In the genomic region with DNA sequence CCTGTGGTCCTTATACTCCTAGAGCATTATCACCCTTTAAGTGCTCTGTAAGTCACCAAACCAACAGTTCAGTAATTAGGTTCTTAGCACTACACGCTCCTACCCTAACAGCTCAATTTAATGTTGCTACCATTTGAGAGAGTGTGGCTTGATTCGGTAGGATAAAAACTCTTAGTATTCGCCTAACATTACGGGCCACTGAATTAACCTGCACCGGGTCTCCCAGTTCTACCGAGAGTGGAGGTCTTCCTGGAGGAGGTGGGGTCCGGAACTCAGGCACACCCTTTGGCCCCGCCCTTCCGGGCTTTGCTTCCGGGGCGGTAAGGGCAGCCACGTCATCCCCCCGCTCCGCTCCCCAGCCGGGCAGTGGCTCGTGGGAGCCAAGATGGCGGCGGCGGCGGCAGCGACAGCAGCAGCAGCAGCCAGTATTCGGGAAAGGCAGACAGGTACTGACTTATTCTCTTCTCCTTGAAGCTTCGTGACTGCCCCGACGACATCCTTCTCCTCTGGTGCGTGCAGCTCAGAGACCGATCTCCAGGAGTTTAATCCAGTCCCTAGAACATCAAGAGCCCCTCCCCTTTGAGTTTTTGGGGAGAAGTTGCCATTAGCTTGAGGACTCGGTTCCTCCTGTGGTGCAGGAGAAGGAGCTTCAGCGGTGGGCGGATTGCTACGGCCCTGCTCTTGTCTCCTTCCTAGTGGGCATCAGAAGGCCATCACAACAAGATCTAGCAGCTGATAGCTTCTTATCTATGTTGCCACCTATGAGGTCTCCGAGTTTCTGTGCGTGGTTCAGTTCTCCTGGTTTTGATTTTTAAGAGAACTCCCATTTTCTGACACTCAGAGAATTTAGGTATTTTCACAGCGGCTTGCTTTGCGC, we compare ENCODE assay signal across 9 cellular contexts. TPM values are rescaled to one million over a fixed set of nuclear protein-coding genes. Genes with fewer than 3 reads are reported as not detected.
DNase-seq lines count a peak whose midpoint lies in the region; ATAC-seq, FAIRE-seq and TF ChIP-seq lines count a peak whose summit lies in the region.
"Had no signal": no experiment of that assay in that cellular context is flagged by ENCODE, and none has a peak within 500 bp of the region (broad histone marks: within the 10 kb centered on the region; RNA-seq: fewer than 3 reads in every experiment).

A gene with protein sequence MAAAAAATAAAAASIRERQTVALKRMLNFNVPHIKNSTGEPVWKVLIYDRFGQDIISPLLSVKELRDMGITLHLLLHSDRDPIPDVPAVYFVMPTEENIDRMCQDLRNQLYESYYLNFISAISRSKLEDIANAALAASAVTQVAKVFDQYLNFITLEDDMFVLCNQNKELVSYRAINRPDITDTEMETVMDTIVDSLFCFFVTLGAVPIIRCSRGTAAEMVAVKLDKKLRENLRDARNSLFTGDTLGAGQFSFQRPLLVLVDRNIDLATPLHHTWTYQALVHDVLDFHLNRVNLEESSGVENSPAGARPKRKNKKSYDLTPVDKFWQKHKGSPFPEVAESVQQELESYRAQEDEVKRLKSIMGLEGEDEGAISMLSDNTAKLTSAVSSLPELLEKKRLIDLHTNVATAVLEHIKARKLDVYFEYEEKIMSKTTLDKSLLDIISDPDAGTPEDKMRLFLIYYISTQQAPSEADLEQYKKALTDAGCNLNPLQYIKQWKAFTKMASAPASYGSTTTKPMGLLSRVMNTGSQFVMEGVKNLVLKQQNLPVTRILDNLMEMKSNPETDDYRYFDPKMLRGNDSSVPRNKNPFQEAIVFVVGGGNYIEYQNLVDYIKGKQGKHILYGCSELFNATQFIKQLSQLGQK (plus strand): TSS at position 366 of the 877 bp plus-strand sequence. CDS start 20 bp downstream, at position 386.

- peaks cover 12% of the 10 kb centered on the region for H3K4me1 ChIP-seq in keratinocyte (ENCODE audit: control insufficient read depth, extremely low read depth, insufficient read depth, low read length)

- H2AFZ ChIP-seq in keratinocyte (ENCODE audit: control insufficient read depth, low read length) = peak within 1 kb of the TSS; percentile 85

- no peaks in the 10 kb centered on the region for H3K9me3 ChIP-seq in keratinocyte (ENCODE audit: control insufficient read depth, low read depth, low read length)

- no peaks in the 10 kb centered on the region for H4K20me1 ChIP-seq in keratinocyte (ENCODE audit: control insufficient read depth, extremely low read depth, insufficient read depth, low read length)

- H3K4me3 ChIP-seq in keratinocyte (ENCODE audit: control insufficient read depth in 2 of 3, extremely low read depth in 1 of 3, insufficient read depth in 2 of 3, low read depth in 1 of 3, low read length in 3 of 3) = peak within 1 kb of the TSS; percentile 82 to 99 (median 99)

- H3K27me3 ChIP-seq in keratinocyte (ENCODE audit: control insufficient read depth, extremely low read depth, insufficient read depth, low read length) = no peaks in the 10 kb centered on the region

- peak within 1 kb of the TSS; percentile 99 for H3K9ac ChIP-seq in keratinocyte (ENCODE audit: control insufficient read depth, extremely low read depth, insufficient read depth, low read length)

- H3K4me2 ChIP-seq in keratinocyte (ENCODE audit: control insufficient read depth, extremely low read depth, insufficient read depth, low read depth, low read length) = peak within 1 kb of the TSS; percentile 95

- TF ChIP-seq CTCF in AG09319 (IDR thresholded peaks at IDR 0.05; ENCODE audit: low read depth, low read length) (no peak), keratinocyte (optimal IDR thresholded peaks at IDR 0.05 in 1 of 3, IDR thresholded peaks at IDR 0.05 in 1 of 3, conservative IDR thresholded peaks at IDR 0.05 in 1 of 3; ENCODE audit: extremely low read depth in 1 of 3, insufficient read depth in 2 of 3, low read length in 3 of 3) (no peak)

- no peaks in the 10 kb centered on the region for H3K9me1 ChIP-seq in keratinocyte (ENCODE audit: control insufficient read depth, extremely low read depth, insufficient read depth, low read length)

- H3K27ac ChIP-seq in keratinocyte (ENCODE audit: control insufficient read depth, insufficient read depth, low read length) = peak within 1 kb of the TSS; percentile 99

- H3K36me3 ChIP-seq in keratinocyte (ENCODE audit: control insufficient read depth in 2 of 2, extremely low read depth in 1 of 2, insufficient read depth in 2 of 2, low read length in 2 of 2) = no peaks in the 10 kb centered on the region

- FAIRE-seq in keratinocyte (lab: Jason Lieb, UNC) = peak; percentile 20
- FAIRE-seq: TTC549 had no signal

- H3K79me2 ChIP-seq in keratinocyte (ENCODE audit: control insufficient read depth, insufficient read depth, low read length) = peaks cover 49% of the 10 kb centered on the region

- ATAC-seq in GM19035 (IDR thresholded peaks at IDR 0.05; ENCODE audit: unreplicated experiment) = peak; percentile 95
- ATAC-seq in HG03354 (IDR thresholded peaks at IDR 0.05; ENCODE audit: poor library complexity, severe bottlenecking, unreplicated experiment) = peak; percentile 95

- DNase-seq in AG09319 (ENCODE audit: extremely low read depth, low read depth) (peak; percentile 62), NCI-H460 (ENCODE audit: extremely low read depth, low read depth) (peak; percentile 90), cerebellum (ENCODE audit: low spot score) (peak; percentile 94), keratinocyte (ENCODE audit: low read depth, low spot score) (peak; percentile 15)
- peak; percentile 88 for DNase-seq in activated CD4-positive, alpha-beta T cell treated with anti-CD3 and anti-CD28 coated beads for 1 hour
- DNase-seq in stimulated activated CD4-positive, alpha-beta T cell treated with anti-CD3 and anti-CD28 coated beads, Interleukin-15, amount 100 ng/mL, for 24 hours = peak; percentile 96

- dilution Hi-C loops in keratinocyte (cut with MboI; ENCODE audit: extremely low pct_ligation_motif_present, low sequenced_read_pairs) = no loop called here

RNA-seq across cellular contexts. Expression of the gene that starts here (rescaled TPM):
- total RNA-seq in NCI-H460 (2014; rRNA removed; shearing (Covaris generic)) = 93.3 and 108 TPM in 2 replicates
- 45.5 and 53.1 TPM in 2 replicates for polyA plus RNA-seq in NCI-H460 (2014; cell fraction: nucleus; rRNA removed)
- total RNA-seq in cerebellum = 147 TPM
- 42.9 to 100 TPM (median 59.1 TPM) in 3 replicates for polyA plus RNA-seq in keratinocyte
- polyA plus RNA-seq in keratinocyte (2011; ENCODE audit: low read depth) = 82.5 TPM
- polyA plus RNA-seq in keratinocyte (2011; cell fraction: cytosol; rRNA removed) = 29.3 and 58.5 TPM in 2 replicates
- 52.6 and 77.2 TPM in 2 replicates for polyA plus RNA-seq in keratinocyte (2011; cell fraction: nucleus; rRNA removed)
- 39.6 and 56.7 TPM in 2 replicates for polyA plus RNA-seq in keratinocyte (2012; ENCODE audit: low replicate concordance)
- 10.2 to 99.2 TPM (median 39.7 TPM) in 3 replicates for polyA minus RNA-seq in keratinocyte
- 37.6 TPM for polyA minus RNA-seq in keratinocyte (2011; cell fraction: cytosol; rRNA and poly(A)+ RNA removed)
- polyA minus RNA-seq in keratinocyte (2011; cell fraction: nucleus; rRNA and poly(A)+ RNA removed) = 81.8 and 153 TPM in 2 replicates

Comparison
In these comparisons a context has a peak if more than half of its experiments do, and no peak if none do; other contexts are left out.
1. Peak in every context shown above with its lines: DNase-seq, ATAC-seq, H3K4me3 ChIP-seq and H3K27ac ChIP-seq.
2. DNase-seq: peak in every context shown above with its lines; median percentile 96 in stimulated activated CD4-positive, alpha-beta T cell treated with anti-CD3 and anti-CD28 coated beads, Interleukin-15, amount 100 ng/mL, for 24 hours; 94 in cerebellum; 90 in NCI-H460; 88 in activated CD4-positive, alpha-beta T cell treated with anti-CD3 and anti-CD28 coated beads for 1 hour; 62 in AG09319; 15 in keratinocyte.